11 cellular contexts compared by ENCODE assay signal in the genomic region with DNA sequence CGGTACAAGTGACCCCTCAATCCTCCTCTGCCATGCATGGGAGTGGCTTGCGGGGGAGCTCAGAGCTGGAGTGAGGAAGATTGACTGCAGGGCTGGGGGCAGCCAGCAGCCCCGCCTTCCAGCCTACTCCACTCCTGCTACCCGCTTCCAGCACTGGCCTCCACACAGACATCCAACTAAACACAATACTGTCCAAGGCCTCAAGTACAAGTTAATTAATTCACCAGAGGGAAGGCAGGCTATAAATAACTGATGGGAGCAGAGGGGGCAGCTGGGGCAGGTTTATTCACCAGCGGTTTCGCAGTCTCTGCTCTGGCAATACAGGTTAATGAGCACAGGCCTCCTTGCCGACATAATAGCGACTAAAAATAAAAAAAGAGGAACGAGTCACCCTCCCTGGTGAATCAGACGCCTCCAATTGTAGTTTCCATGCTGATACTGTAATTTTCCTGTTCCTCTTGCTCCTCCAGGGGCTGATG.
DNase-seq lines count a peak whose midpoint lies in the region; ATAC-seq and TF ChIP-seq lines count a peak whose summit lies in the region.
"Had no signal": no experiment of that assay in that cellular context is flagged by ENCODE, and none has a peak within 500 bp of the region (broad histone marks: within the 10 kb centered on the region; RNA-seq: fewer than 3 reads in every experiment).

No MANE protein-coding gene starts in this region.

- H3K4me1 ChIP-seq in ascending aorta, result peaks cover 0 to 6% of the 10 kb centered on the region in 2 donors

- no peaks in the 10 kb centered on the region for H3K27me3 ChIP-seq in ascending aorta

- H3K4me3 ChIP-seq in ascending aorta, result no peak overlapping the region

- no peak for TF ChIP-seq CTCF in ascending aorta (IDR thresholded peaks at IDR 0.05)

- intact Hi-C loops in ascending aorta (cut with DNase I), result no loop called here

- no peak for ATAC-seq in HG03457 (IDR thresholded peaks at IDR 0.05; ENCODE audit: unreplicated experiment)

- H3K36me3 ChIP-seq in ascending aorta, result no peaks in the 10 kb centered on the region

- peak; percentile 65 to 73 for DNase-seq in AML-193 (lab: John Stamatoyannopoulos, UW)
- DNase-seq in NCI-H1092 treated with DMSO at 0.1 percent for 48 hours (lab: John Stamatoyannopoulos, UW), result peak; percentile 65
- DNase-seq in SIG-M5 treated with dmso at 0.1 percent for 504 hours (lab: John Stamatoyannopoulos, UW; ENCODE audit: unreplicated experiment), result peak; percentile 92
- DNase-seq in iPS-NIHi11 (ENCODE audit: low spot score), result peak; percentile 67
- no peak for DNase-seq in ascending aorta (ENCODE audit: low spot score in 2 of 2)
- DNase-seq in HuH-7.5 (ENCODE audit: low spot score), result no peak
- no peak for DNase-seq in activated effector memory CD4-positive, alpha-beta T cell treated with anti-CD3 and anti-CD28 coated beads, Interleukin-2, amount 50 U/mL, for 16 hours
- DNase-seq: activated gamma-delta T cell treated with Interleukin-2 at 50 U/mL for 16 hours; NCI-H2029 treated with DMSO at 0.1 percent for 48 hours; stimulated activated CD4-positive, alpha-beta T cell treated with anti-CD3 and anti-CD28 coated beads, Interleukin-2, amount 100 ng/mL, for 24 hours had no signal

- H3K9me3 ChIP-seq in ascending aorta, result no peaks in the 10 kb centered on the region

- no peak overlapping the region for H3K27ac ChIP-seq in ascending aorta

Comparison
In these comparisons a context has a peak if more than half of its experiments do, and no peak if none do; other contexts are left out.
1. DNase-seq: peak in AML-193 (2 of 2), NCI-H1092 treated with DMSO at 0.1 percent for 48 hours (single experiment), SIG-M5 treated with dmso at 0.1 percent for 504 hours (single experiment) and iPS-NIHi11 (single experiment); none in ascending aorta (0 of 2), HuH-7.5 (single experiment) and activated effector memory CD4-positive, alpha-beta T cell treated with anti-CD3 and anti-CD28 coated beads, Interleukin-2, amount 50 U/mL, for 16 hours (single experiment).